17 cellular contexts compared by ENCODE assay signal in the genomic region with DNA sequence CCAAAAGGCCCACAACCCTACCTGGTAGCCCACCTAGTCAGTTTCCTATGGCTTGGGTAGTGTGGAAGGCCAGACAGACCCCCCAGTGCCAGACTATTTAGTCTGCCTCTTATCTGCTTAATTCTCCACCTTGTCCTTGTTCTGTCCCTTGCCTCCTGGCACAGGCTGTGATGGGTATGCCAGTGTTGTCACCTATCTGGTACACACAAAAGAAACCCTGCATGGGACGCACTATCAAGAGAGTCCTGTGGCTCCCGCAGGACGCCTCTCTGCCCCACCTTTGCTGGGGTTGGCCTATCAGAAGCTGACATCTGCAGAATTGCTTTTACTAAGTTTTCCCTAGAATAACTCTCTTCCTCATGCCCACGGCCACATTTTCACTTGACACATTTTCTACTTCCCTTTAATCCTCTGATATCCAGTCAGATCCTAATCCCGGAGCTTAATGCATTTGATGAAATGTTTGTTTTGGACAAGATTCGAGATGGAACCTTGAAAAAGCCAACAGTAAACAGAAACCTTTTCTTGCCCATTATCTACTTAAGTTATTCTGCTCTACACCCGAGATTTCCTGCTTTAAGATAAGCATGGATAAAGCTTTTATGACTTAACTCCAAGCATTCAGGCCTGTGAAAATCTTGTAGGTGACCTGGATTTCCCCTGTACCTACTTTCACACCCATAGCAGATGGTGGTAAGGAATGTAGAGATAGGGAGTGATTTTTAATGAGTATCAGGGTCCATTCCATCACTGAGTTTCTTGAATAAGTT.
"Had no signal": no experiment of that assay in that cellular context is flagged by ENCODE, and none has a peak within 500 bp of the region (broad histone marks: within the 10 kb centered on the region; RNA-seq: fewer than 3 reads in every experiment).

No MANE protein-coding gene starts in this region.

- H3K4me3 Mint-ChIP-seq: activated CD8-positive, alpha-beta memory T cell treated with anti-CD3 and anti-CD28 coated beads, Interleukin-2, amount 10 ng/mL, durations not matched to agents 7 days and 5 days; activated naive CD8-positive, alpha-beta T cell; natural killer cell treated with Interleukin-12 subunit alpha and Interleukin-12 subunit beta and Interleukin-15 and Interleukin-18, amount 100 ng/mL, for 72 hours; stimulated activated naive CD8-positive, alpha-beta T cell treated with anti-CD3 and anti-CD28 coated beads, Interleukin-15, Interleukin-2, amounts not matched to agents 100 ng/mL and 50 ng/mL, for 24 hours had no signal

- H3K4me1 ChIP-seq: colonic mucosa, prostate gland had no signal

- H3K36me3 Mint-ChIP-seq: activated CD8-positive, alpha-beta memory T cell treated with anti-CD3 and anti-CD28 coated beads, Interleukin-2, amount 10 ng/mL, durations not matched to agents 7 days and 5 days; activated naive CD8-positive, alpha-beta T cell; natural killer cell treated with Interleukin-12 subunit alpha and Interleukin-12 subunit beta and Interleukin-15 and Interleukin-18, amount 100 ng/mL, for 72 hours had no signal

- H3K27me3 ChIP-seq: colonic mucosa, gastroesophageal sphincter had no signal

- H3K36me3 ChIP-seq: colonic mucosa, gastroesophageal sphincter, prostate gland had no signal

- H3K9me3 ChIP-seq: colonic mucosa, gastroesophageal sphincter, prostate gland had no signal

- H3K27me3 Mint-ChIP-seq: activated CD8-positive, alpha-beta memory T cell treated with anti-CD3 and anti-CD28 coated beads, Interleukin-2, amount 10 ng/mL, durations not matched to agents 7 days and 5 days; stimulated activated naive CD8-positive, alpha-beta T cell treated with anti-CD3 and anti-CD28 coated beads, Interleukin-15, Interleukin-2, amounts not matched to agents 100 ng/mL and 50 ng/mL, for 24 hours had no signal

- H3K4me1 Mint-ChIP-seq: activated CD8-positive, alpha-beta memory T cell treated with anti-CD3 and anti-CD28 coated beads, Interleukin-2, amount 10 ng/mL, durations not matched to agents 7 days and 5 days had no signal

- H3K27ac ChIP-seq: colonic mucosa, gastroesophageal sphincter, prostate gland had no signal

- H3K9me3 Mint-ChIP-seq: stimulated activated naive CD8-positive, alpha-beta T cell treated with anti-CD3 and anti-CD28 coated beads, Interleukin-15, Interleukin-2, amounts not matched to agents 100 ng/mL and 50 ng/mL, for 24 hours had no signal

- H3K27ac Mint-ChIP-seq: activated CD8-positive, alpha-beta memory T cell treated with anti-CD3 and anti-CD28 coated beads, Interleukin-2, amount 10 ng/mL, durations not matched to agents 7 days and 5 days; activated naive CD8-positive, alpha-beta T cell; natural killer cell treated with Interleukin-12 subunit alpha and Interleukin-12 subunit beta and Interleukin-15 and Interleukin-18, amount 100 ng/mL, for 72 hours; stimulated activated naive CD8-positive, alpha-beta T cell treated with anti-CD3 and anti-CD28 coated beads, Interleukin-15, Interleukin-2, amounts not matched to agents 100 ng/mL and 50 ng/mL, for 24 hours had no signal

- H3K4me3 ChIP-seq: colonic mucosa, gastroesophageal sphincter, lung, prostate gland had no signal

- ATAC-seq: activated CD8-positive, alpha-beta memory T cell treated with anti-CD3 and anti-CD28 coated beads, Interleukin-2, amount 10 ng/mL, durations not matched to agents 7 days and 5 days; gastroesophageal sphincter; natural killer cell treated with Interleukin-12 subunit alpha and Interleukin-12 subunit beta and Interleukin-15 and Interleukin-18, amount 100 ng/mL, for 72 hours; sciatic nerve had no signal

- DNase-seq: activated CD4-positive, alpha-beta T cell treated with anti-CD3 and anti-CD28 coated beads, Interleukin-2, amount 50 U/mL, for 48 hours; activated CD4-positive, CD25-positive, alpha-beta regulatory T cell treated with anti-CD3 and anti-CD28 coated beads, Interleukin-2, amount 50 U/mL, for 72 hours; activated CD8-positive, alpha-beta memory T cell treated with anti-CD3 and anti-CD28 coated beads, Interleukin-2, amount 10 ng/mL, durations not matched to agents 7 days and 5 days; activated gamma-delta T cell; activated T-cell treated with anti-CD3 and anti-CD28 coated beads, Interleukin-2, amount 50 U/mL, for 48 hours; colonic mucosa; effector CD4-positive, alpha-beta T cell; occipital lobe; stimulated activated CD4-positive, alpha-beta T cell treated with anti-CD3 and anti-CD28 coated beads, Interleukin-12 subunit alpha, Interleukin-12 subunit beta, amount 100 ng/mL, for 4 hours; stimulated activated CD4-positive, alpha-beta T cell treated with anti-CD3 and anti-CD28 coated beads, Interleukin-2, amount 100 ng/mL, for 48 hours had no signal
